ENCODE assay signal across 1 cellular context in genomic region chr21:38293113-38293512, GRCh38.
TF ChIP-seq lines count a peak whose summit lies in the region.

No MANE protein-coding gene starts in this region.

TF ChIP-seq in H1, 55 proteins besides CTCF, POLR2A, EP300 and RAD21:
- TF ChIP-seq GABPA (IDR thresholded peaks at IDR 0.05; ENCODE audit: borderline replicate concordance, insufficient read depth, low read length) (no peak), ATF2 (IDR thresholded peaks at IDR 0.05; ENCODE audit: low read length) (no peak), SRF (IDR thresholded peaks at IDR 0.05; ENCODE audit: low read depth, low read length) (no peak), KDM4A (IDR thresholded peaks at IDR 0.05; ENCODE audit: low read depth, low read length, severe bottlenecking) (no peak), SP4 (IDR thresholded peaks at IDR 0.05; ENCODE audit: low read length) (no peak), JUND (IDR thresholded peaks at IDR 0.05; ENCODE audit: low read length) (no peak), E2F6 (IDR thresholded peaks at IDR 0.05) (no peak), SIX5 (IDR thresholded peaks at IDR 0.05; ENCODE audit: low read depth, low read length) (no peak), BRCA1 (IDR thresholded peaks at IDR 0.05; ENCODE audit: low read depth, low read length) (no peak), JUN (IDR thresholded peaks at IDR 0.05; ENCODE audit: low read depth, low read length) (no peak), TAF1 (IDR thresholded peaks at IDR 0.05; ENCODE audit: low read depth, low read length) (no peak), SUZ12 (IDR thresholded peaks at IDR 0.05; ENCODE audit: low read length) (no peak)
